Comparison of ENCODE assay signal across 11 cellular contexts in the genomic region with DNA sequence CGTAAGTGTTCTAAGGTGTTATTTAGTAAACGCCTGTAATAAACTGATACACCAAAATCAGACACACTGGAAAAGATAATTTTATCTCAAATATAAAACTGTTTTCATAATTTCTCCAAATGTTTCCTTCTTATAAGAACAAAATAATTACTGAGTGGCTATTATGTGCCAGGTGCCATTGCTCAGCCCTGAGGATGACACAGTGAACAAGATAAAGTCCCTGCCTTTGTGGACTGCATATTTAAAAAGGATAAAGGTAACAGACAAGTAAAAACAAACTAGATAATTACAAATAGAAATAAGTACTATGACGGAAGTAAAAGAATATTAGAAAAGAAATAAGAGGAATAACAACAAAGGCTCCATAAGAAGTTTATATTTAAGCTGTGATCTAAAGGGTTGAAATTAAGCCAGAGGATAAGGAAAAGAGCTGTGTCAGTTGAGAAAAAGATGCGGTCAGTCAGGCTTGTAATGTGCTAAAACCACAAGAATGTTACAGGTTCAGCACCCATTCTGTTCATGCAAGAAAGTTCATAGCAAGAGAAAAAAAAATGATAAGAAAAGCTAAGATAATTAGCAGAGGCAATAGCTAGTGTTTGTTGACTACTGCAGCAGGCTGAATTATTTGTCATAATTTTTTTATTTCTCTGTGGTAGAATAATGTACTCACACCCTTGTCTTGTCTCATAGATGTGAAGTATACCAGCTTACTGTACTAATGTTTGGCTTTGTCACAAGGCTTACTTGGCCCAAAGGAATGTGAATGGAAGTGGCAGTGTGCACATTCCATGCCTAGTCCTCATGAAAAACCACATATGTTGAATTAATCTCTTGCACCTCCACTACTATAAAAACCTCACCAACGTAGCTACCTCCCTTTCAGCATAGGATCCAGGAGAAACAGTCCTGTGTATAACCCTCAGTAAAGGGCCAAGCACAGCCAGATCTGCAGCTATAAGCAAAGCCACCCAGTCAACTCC.
DNase-seq lines count a peak whose midpoint lies in the region; ATAC-seq and TF ChIP-seq lines count a peak whose summit lies in the region.
"Had no signal": no experiment of that assay in that cellular context is flagged by ENCODE, and none has a peak within 500 bp of the region (broad histone marks: within the 10 kb centered on the region; RNA-seq: fewer than 3 reads in every experiment).

No MANE protein-coding gene starts in this region.

- no peak overlapping the region for H3K9ac ChIP-seq in MM.1S (ENCODE audit: low read length)

- peaks cover 7% of the 10 kb centered on the region for H3K4me1 ChIP-seq in MM.1S (ENCODE audit: low read length)

- H3K36me3 ChIP-seq in BJ (ENCODE audit: control insufficient read depth, insufficient read depth, low read length) (no peaks in the 10 kb centered on the region), MM.1S (replicated peaks; ENCODE audit: insufficient read depth, low read length) (no peaks in the 10 kb centered on the region)
- H3K36me3 ChIP-seq: thoracic aorta had no signal

- H2AFZ ChIP-seq in MM.1S (ENCODE audit: low read length) = no peak overlapping the region

- H3K9me2 ChIP-seq in MM.1S (replicated peaks; ENCODE audit: insufficient read depth, low read length) = no peaks in the 10 kb centered on the region

- no peak overlapping the region for H3K27ac ChIP-seq in MM.1S (ENCODE audit: low read length)
- H3K27ac ChIP-seq: thoracic aorta had no signal

- H3K9me3 ChIP-seq in MM.1S (replicated peaks; ENCODE audit: insufficient read depth, low read length) = no peaks in the 10 kb centered on the region
- H3K9me3 ChIP-seq: thoracic aorta had no signal

- no peak overlapping the region for H3K4me3 ChIP-seq in BJ (ENCODE audit: low read depth, low read length)
- H3K4me3 ChIP-seq in MM.1S (ENCODE audit: low read length) = no peak overlapping the region
- no peak overlapping the region for H3K4me3 ChIP-seq in fibroblast of villous mesenchyme (ENCODE audit: low read depth, low read length)
- H3K4me3 ChIP-seq: thoracic aorta had no signal

- TF ChIP-seq CTCF in BJ (IDR thresholded peaks at IDR 0.05; ENCODE audit: insufficient read depth, low read depth, low read length) (no peak), MM.1S (IDR thresholded peaks at IDR 0.05; ENCODE audit: low read length) (no peak), fibroblast of villous mesenchyme (IDR thresholded peaks at IDR 0.05; ENCODE audit: insufficient read depth, low read depth, low read length) (no peak)

- ATAC-seq in GM21786 (IDR thresholded peaks at IDR 0.05; ENCODE audit: unreplicated experiment) (peak; percentile 67), HG02973 (IDR thresholded peaks at IDR 0.05; ENCODE audit: unreplicated experiment) (no peak)

- H3K79me2 ChIP-seq in MM.1S (ENCODE audit: low read length) = no peaks in the 10 kb centered on the region

- POLR2A ChIA-PET in BJ (lab: Charles Lee) = no interaction called here

- DNase-seq in BJ (ENCODE audit: low read depth) (peak; percentile 26), MM.1S (peak; percentile 61), fibroblast of villous mesenchyme (ENCODE audit: low read depth) (peak; percentile 69), hypothalamus (lab: John Stamatoyannopoulos, UW) (no peak)
- no peak for DNase-seq in activated CD4-positive, alpha-beta T cell treated with anti-CD3 and anti-CD28 coated beads for 1 hour
- DNase-seq in stimulated activated naive CD4-positive, alpha-beta T cell treated with Interleukin-2 at 50 U/mL for 16 hours (lab: John Stamatoyannopoulos, UW) = no peak
- DNase-seq: activated naive CD4-positive, alpha-beta T cell treated with anti-CD3 and anti-CD28 coated beads, Interleukin-2, amount 10 ng/mL, durations not matched to agents 7 days and 5 days; NCI-H1930 had no signal

- no peak overlapping the region for H3K4me2 ChIP-seq in MM.1S (ENCODE audit: low read depth, low read length)

- H3K27me3 ChIP-seq in BJ (ENCODE audit: control insufficient read depth, insufficient read depth, low read length) (no peaks in the 10 kb centered on the region; the same call in none of the 2 replicates), MM.1S (replicated peaks; ENCODE audit: insufficient read depth, low read length) (no peaks in the 10 kb centered on the region)

- CTCF ChIA-PET in BJ (lab: Yijun Ruan, JAX) = interaction anchor here (0.6 to 1.6 kb wide), 4 partner anchors 10 to 216 kb away, joined by 3 to 4 read pairs (median 3); no protein-coding TSS in a partner anchor

- H3F3A ChIP-seq in MM.1S (ENCODE audit: insufficient read depth, low read length) = no peaks in the 10 kb centered on the region

- H4K20me1 ChIP-seq in MM.1S (ENCODE audit: insufficient read depth, low read length) = no peaks in the 10 kb centered on the region

Comparison
In these comparisons a context has a peak if more than half of its experiments do, and no peak if none do; other contexts are left out.
1. DNase-seq: peak in BJ (single experiment), MM.1S (single experiment) and fibroblast of villous mesenchyme (single experiment); none in activated CD4-positive, alpha-beta T cell treated with anti-CD3 and anti-CD28 coated beads for 1 hour (single experiment), stimulated activated naive CD4-positive, alpha-beta T cell treated with Interleukin-2 at 50 U/mL for 16 hours (single experiment) and hypothalamus (0 of 51).